14 cellular contexts compared by ENCODE assay signal in genomic region chr11:59644528-59644927, GRCh38. TPM values are rescaled to one million over a fixed set of nuclear protein-coding genes. Genes with fewer than 3 reads are reported as not detected.
DNase-seq lines count a peak whose midpoint lies in the region; ATAC-seq, FAIRE-seq and TF ChIP-seq lines count a peak whose summit lies in the region.
"Had no signal": no experiment of that assay in that cellular context is flagged by ENCODE, and none has a peak within 500 bp of the region (broad histone marks: within the 10 kb centered on the region; RNA-seq: fewer than 3 reads in every experiment).

No MANE protein-coding gene starts in this region.

- POLR2A ChIA-PET in HepG2 (lab: Yijun Ruan, JAX) = interaction anchor here (2.5 kb wide), 1 partner anchor 24 kb away, joined by 16 read pairs; the partner anchor contains the start of gene PATL1

- H3K36me3 Mint-ChIP-seq in activated naive CD8-positive, alpha-beta T cell = peaks cover 13% of the 10 kb centered on the region
- H3K36me3 Mint-ChIP-seq in activated naive CD8-positive, alpha-beta T cell treated with anti-CD3 and anti-CD28 coated beads, Interleukin-2, amount 50 U/mL, for 24 hours (ENCODE audit: low read depth) = peaks cover 77% of the 10 kb centered on the region
- peaks cover 59% of the 10 kb centered on the region for H3K36me3 Mint-ChIP-seq in endothelial cell (ENCODE audit: low read depth, unreplicated experiment)

- CTCF ChIA-PET in HepG2 (lab: Yijun Ruan, JAX; ENCODE audit: low intra/inter-chr PET ratio, low total read pairs) = no interaction called here

- H3K4me3 ChIP-seq in HepG2 (replicated peaks in 1 of 3; ENCODE audit: insufficient read depth in 1 of 3, low read depth in 2 of 3, low read length in 3 of 3) (no peak overlapping the region), HAP-1 (no peak overlapping the region), suprapubic skin (no peak overlapping the region)
- H3K4me3 ChIP-seq: A549, GM12878 had no signal

- H3K9me3 ChIP-seq in HepG2 (ENCODE audit: low read length) (no peaks in the 10 kb centered on the region), HAP-1 (no peaks in the 10 kb centered on the region), suprapubic skin (no peaks in the 10 kb centered on the region)
- H3K9me3 ChIP-seq: A549, BE2C had no signal

- TF ChIP-seq EP300 in HepG2 (IDR thresholded peaks at IDR 0.05; ENCODE audit: low read depth in 2 of 2, low read length in 2 of 2) (no peak), HepG2 (CRISPR knock-in tag; IDR thresholded peaks at IDR 0.05; ENCODE audit: borderline replicate concordance) (no peak), suprapubic skin (IDR thresholded peaks at IDR 0.05) (no peak)

- no peaks in the 10 kb centered on the region for H3K4me1 Mint-ChIP-seq in activated naive CD8-positive, alpha-beta T cell (ENCODE audit: low read depth)
- no peaks in the 10 kb centered on the region for H3K4me1 Mint-ChIP-seq in activated naive CD8-positive, alpha-beta T cell treated with anti-CD3 and anti-CD28 coated beads, Interleukin-2, amount 50 U/mL, for 24 hours
- H3K4me1 Mint-ChIP-seq in endothelial cell (ENCODE audit: unreplicated experiment) = no peaks in the 10 kb centered on the region

- H3K4me2 ChIP-seq in HepG2 (ENCODE audit: low read depth, low read length) = no peak overlapping the region
- H3K4me2 ChIP-seq: A549 had no signal

- no peaks in the 10 kb centered on the region for H3K27me3 Mint-ChIP-seq in activated naive CD8-positive, alpha-beta T cell
- H3K27me3 Mint-ChIP-seq in activated naive CD8-positive, alpha-beta T cell treated with anti-CD3 and anti-CD28 coated beads, Interleukin-2, amount 50 U/mL, for 24 hours = no peaks in the 10 kb centered on the region
- no peaks in the 10 kb centered on the region for H3K27me3 Mint-ChIP-seq in endothelial cell (ENCODE audit: unreplicated experiment)
- H3K27me3 Mint-ChIP-seq: CD4-positive, alpha-beta memory T cell had no signal

- TF ChIP-seq POLR2A in HepG2 (IDR thresholded peaks at IDR 0.05; ENCODE audit: insufficient read depth in 1 of 2, low read depth in 2 of 2, low read length in 2 of 2) = no peak
- TF ChIP-seq POLR2A in suprapubic skin (IDR thresholded peaks at IDR 0.05) = no peak

- no peaks in the 10 kb centered on the region for H3K79me2 ChIP-seq in HepG2 (ENCODE audit: insufficient read depth, low read length)

- TF ChIP-seq CTCF in endothelial cell (IDR thresholded peaks at IDR 0.05; ENCODE audit: unreplicated experiment) (no peak), HepG2 (CRISPR knock-in tag; IDR thresholded peaks at IDR 0.05) (no peak), suprapubic skin (IDR thresholded peaks at IDR 0.05) (no peak)

- H3K27me3 ChIP-seq in HepG2 (ENCODE audit: control insufficient read depth in 1 of 2, insufficient read depth in 2 of 2, low read length in 2 of 2) = no peaks in the 10 kb centered on the region
- no peaks in the 10 kb centered on the region for H3K27me3 ChIP-seq in HAP-1 (ENCODE audit: low read depth)
- no peaks in the 10 kb centered on the region for H3K27me3 ChIP-seq in suprapubic skin
- H3K27me3 ChIP-seq: BE2C had no signal

- ATAC-seq in activated naive CD8-positive, alpha-beta T cell treated with anti-CD3 and anti-CD28 coated beads, Interleukin-2, amount 50 U/mL, for 24 hours = no peak
- no peak for ATAC-seq in HepG2
- ATAC-seq: A549, GM12878, HCT116 had no signal

- no peak overlapping the region for H3K4me3 Mint-ChIP-seq in activated naive CD8-positive, alpha-beta T cell
- no peak overlapping the region for H3K4me3 Mint-ChIP-seq in activated naive CD8-positive, alpha-beta T cell treated with anti-CD3 and anti-CD28 coated beads, Interleukin-2, amount 50 U/mL, for 24 hours
- H3K4me3 Mint-ChIP-seq in endothelial cell (ENCODE audit: unreplicated experiment) = peak overlapping the region; percentile 29
- H3K4me3 Mint-ChIP-seq: CD4-positive, alpha-beta memory T cell had no signal

- H3K9ac ChIP-seq in HepG2 (ENCODE audit: insufficient read depth, low read depth, low read length) = no peak overlapping the region

- in situ Hi-C loops in HepG2 (cut with HindIII; ENCODE audit: extremely low pct_ligation_motif_present, low pct_unique_long_range_greater_than_20kb) (no loop called here), HAP-1 (cut with MboI; ENCODE audit: low sequenced_read_pairs) (no loop called here)

- no peak for DNase-seq in activated naive CD8-positive, alpha-beta T cell treated with anti-CD3 and anti-CD28 coated beads, Interleukin-2, amount 50 U/mL, for 24 hours
- DNase-seq in endothelial cell (ENCODE audit: low spot score) = no peak
- DNase-seq in HepG2 (ENCODE audit: low spot score) = no peak
- DNase-seq in HAP-1 (ENCODE audit: low spot score in 2 of 2) = no peak
- no peak for DNase-seq in suprapubic skin (ENCODE audit: low spot score in 2 of 2)
- DNase-seq: BE2C; CD4-positive, alpha-beta memory T cell; DMS79 had no signal

- BruUV-seq in HepG2 (replicated peaks; lab: Mats Ljungman, UMichigan) = no TSS peak

- no peaks in the 10 kb centered on the region for H3K9me3 Mint-ChIP-seq in activated naive CD8-positive, alpha-beta T cell (ENCODE audit: low read depth)
- H3K9me3 Mint-ChIP-seq in activated naive CD8-positive, alpha-beta T cell treated with anti-CD3 and anti-CD28 coated beads, Interleukin-2, amount 50 U/mL, for 24 hours = no peaks in the 10 kb centered on the region
- no peaks in the 10 kb centered on the region for H3K9me3 Mint-ChIP-seq in endothelial cell (ENCODE audit: unreplicated experiment)
- H3K9me3 Mint-ChIP-seq: CD4-positive, alpha-beta memory T cell had no signal

- H3K36me3 ChIP-seq in HepG2 (replicated peaks in 1 of 2; ENCODE audit: control insufficient read depth in 1 of 2, insufficient read depth in 2 of 2, low read length in 2 of 2) (peaks cover 13 to 65% of the 10 kb centered on the region in 2 experiments), HAP-1 (replicated peaks) (peaks cover 63% of the 10 kb centered on the region), suprapubic skin (peaks cover 87% of the 10 kb centered on the region)
- H3K36me3 ChIP-seq: BE2C had no signal

- peaks cover 18% of the 10 kb centered on the region for H3K4me1 ChIP-seq in HepG2 (ENCODE audit: insufficient read depth, low read length)
- H3K4me1 ChIP-seq in HAP-1 = no peaks in the 10 kb centered on the region
- no peaks in the 10 kb centered on the region for H3K4me1 ChIP-seq in suprapubic skin
- H3K4me1 ChIP-seq: A549, BE2C had no signal

- peak overlapping the region; percentile 33 for H3K27ac ChIP-seq in HepG2 (ENCODE audit: extremely low read length, insufficient read depth, low read length)
- H3K27ac ChIP-seq in suprapubic skin = no peak overlapping the region
- H3K27ac ChIP-seq: A549, C4-2B had no signal

- intact Hi-C loops in HepG2 (cut with micrococcal nuclease; ENCODE audit: unreplicated experiment) = no loop called here

- FAIRE-seq in HepG2 (lab: Jason Lieb, UNC) = no peak
- FAIRE-seq: A549, GM12878, GM18507 had no signal

- peak overlapping the region; percentile 11 for H3K27ac Mint-ChIP-seq in activated naive CD8-positive, alpha-beta T cell
- no peak overlapping the region for H3K27ac Mint-ChIP-seq in activated naive CD8-positive, alpha-beta T cell treated with anti-CD3 and anti-CD28 coated beads, Interleukin-2, amount 50 U/mL, for 24 hours
- H3K27ac Mint-ChIP-seq in endothelial cell (ENCODE audit: unreplicated experiment) = no peak overlapping the region

- no peak for TF ChIP-seq RAD21 in HepG2 (CRISPR knock-in tag; IDR thresholded peaks at IDR 0.05)

- H4K20me1 ChIP-seq in HepG2 (ENCODE audit: insufficient read depth, low read length) = peaks cover 7% of the 10 kb centered on the region; the same call in 1 of the 2 replicates

- 92% methylated on average over 3 of the region's 3 CpGs for WGBS in HepG2 (ENCODE audit: low lambda C conversion rate)
- WGBS in suprapubic skin = 60% methylated on average over 3 of the region's 3 CpGs

- H2AFZ ChIP-seq in HepG2 (ENCODE audit: low read length) = no peak overlapping the region

RNA-seq across cellular contexts. Expression of gene PATL1, which starts 24.3 kb away (rescaled TPM):
- total RNA-seq in endothelial cell (ENCODE audit: unreplicated experiment) = 36.1 TPM
- 12.9 and 16.6 TPM in 2 replicates for total RNA-seq in HepG2 (2016; rRNA removed; fragmentation: Illumina TruSeq; extraction: Trizol)
- total RNA-seq in HepG2 (2016; cell fraction: cytosol; rRNA removed; fragmentation: Illumina TruSeq; extraction: Trizol; ENCODE audit: low read depth) = 2.9 and 3.1 TPM in 2 replicates
- total RNA-seq in HepG2 (2016; cell fraction: insoluble cytoplasmic fraction; rRNA removed; fragmentation: Illumina TruSeq; extraction: Trizol) = 12.2 and 14.6 TPM in 2 replicates
- 9.2 and 11.0 TPM in 2 replicates for total RNA-seq in HepG2 (2016; cell fraction: membrane; rRNA removed; fragmentation: Illumina TruSeq; extraction: Trizol)
- total RNA-seq in HepG2 (2016; cell fraction: nucleus; rRNA removed; fragmentation: Illumina TruSeq; extraction: Trizol) = 14.6 and 19.5 TPM in 2 replicates
- polyA plus RNA-seq in HepG2 (2011; rRNA removed) = 24.0 and 26.8 TPM in 2 replicates
- 17.8 and 24.5 TPM in 2 replicates for polyA plus RNA-seq in HepG2 (2011; cell fraction: cytosol; rRNA removed)
- 20.6 and 20.9 TPM in 2 replicates for polyA plus RNA-seq in HepG2 (2011; cell fraction: nucleus; rRNA removed)
- 22.2 and 27.3 TPM in 2 replicates for polyA plus RNA-seq in HepG2 (2012)
- polyA plus RNA-seq in HepG2 (2016; cell fraction: cytosol; fragmentation: Illumina TruSeq; extraction: Trizol; ENCODE audit: low read depth) = 3.0 and 3.3 TPM in 2 replicates
- 32.0 and 38.3 TPM in 2 replicates for polyA plus RNA-seq in HepG2 (2016; cell fraction: insoluble cytoplasmic fraction; fragmentation: Illumina TruSeq; extraction: Trizol; ENCODE audit: low read depth)
- 10.8 and 13.4 TPM in 2 replicates for polyA plus RNA-seq in HepG2 (2016; cell fraction: membrane; fragmentation: Illumina TruSeq; extraction: Trizol; ENCODE audit: low read depth)
- 30.7 and 32.8 TPM in 2 replicates for polyA plus RNA-seq in HepG2 (2016; cell fraction: nucleus; fragmentation: Illumina TruSeq; extraction: Trizol; ENCODE audit: insufficient read depth, low read depth)
- polyA minus RNA-seq in HepG2 (2011; rRNA and poly(A)+ RNA removed; ENCODE audit: low replicate concordance) = 18.9 and 34.4 TPM in 2 replicates
- 10.3 and 10.8 TPM in 2 replicates for polyA minus RNA-seq in HepG2 (2011; cell fraction: cytosol; rRNA and poly(A)+ RNA removed)
- 14.8 and 18.3 TPM in 2 replicates for polyA minus RNA-seq in HepG2 (2011; cell fraction: nucleus; rRNA and poly(A)+ RNA removed)
- total RNA-seq in suprapubic skin = 10 to 100 TPM; 14.3 to 23.2 (median 19.2) TPM

RNA-seq across cellular contexts. Expression of gene OSBP, which starts 29.0 kb away (rescaled TPM):
- total RNA-seq in endothelial cell (ENCODE audit: unreplicated experiment) = 39.5 TPM
- 13.5 and 23.0 TPM in 2 replicates for total RNA-seq in HepG2 (2016; rRNA removed; fragmentation: Illumina TruSeq; extraction: Trizol)
- 2.7 and 3.3 TPM in 2 replicates for total RNA-seq in HepG2 (2016; cell fraction: cytosol; rRNA removed; fragmentation: Illumina TruSeq; extraction: Trizol; ENCODE audit: low read depth)
- 12.8 and 21.9 TPM in 2 replicates for total RNA-seq in HepG2 (2016; cell fraction: insoluble cytoplasmic fraction; rRNA removed; fragmentation: Illumina TruSeq; extraction: Trizol)
- 9.1 and 9.5 TPM in 2 replicates for total RNA-seq in HepG2 (2016; cell fraction: membrane; rRNA removed; fragmentation: Illumina TruSeq; extraction: Trizol)
- total RNA-seq in HepG2 (2016; cell fraction: nucleus; rRNA removed; fragmentation: Illumina TruSeq; extraction: Trizol) = 20.1 and 23.2 TPM in 2 replicates
- polyA plus RNA-seq in HepG2 (2011; rRNA removed) = 12.1 and 12.5 TPM in 2 replicates
- polyA plus RNA-seq in HepG2 (2011; cell fraction: cytosol; rRNA removed) = 7.0 and 11.1 TPM in 2 replicates
- 12.1 and 14.0 TPM in 2 replicates for polyA plus RNA-seq in HepG2 (2011; cell fraction: nucleus; rRNA removed)
- 19.3 and 22.7 TPM in 2 replicates for polyA plus RNA-seq in HepG2 (2012)
- polyA plus RNA-seq in HepG2 (2016; cell fraction: cytosol; fragmentation: Illumina TruSeq; extraction: Trizol; ENCODE audit: low read depth) = 1.6 and 1.8 TPM in 2 replicates
- 18.6 and 21.3 TPM in 2 replicates for polyA plus RNA-seq in HepG2 (2016; cell fraction: insoluble cytoplasmic fraction; fragmentation: Illumina TruSeq; extraction: Trizol; ENCODE audit: low read depth)
- 3.9 and 4.6 TPM in 2 replicates for polyA plus RNA-seq in HepG2 (2016; cell fraction: membrane; fragmentation: Illumina TruSeq; extraction: Trizol; ENCODE audit: low read depth)
- polyA plus RNA-seq in HepG2 (2016; cell fraction: nucleus; fragmentation: Illumina TruSeq; extraction: Trizol; ENCODE audit: insufficient read depth, low read depth) = 22.7 and 22.9 TPM in 2 replicates
- 14.8 and 21.1 TPM in 2 replicates for polyA minus RNA-seq in HepG2 (2011; rRNA and poly(A)+ RNA removed; ENCODE audit: low replicate concordance)
- polyA minus RNA-seq in HepG2 (2011; cell fraction: cytosol; rRNA and poly(A)+ RNA removed) = 18.6 and 21.7 TPM in 2 replicates
- polyA minus RNA-seq in HepG2 (2011; cell fraction: nucleus; rRNA and poly(A)+ RNA removed) = 26.3 and 27.6 TPM in 2 replicates
- 10 to 100 TPM; 37.2 to 71.5 (median 49.6) TPM for total RNA-seq in suprapubic skin
